Comparison of ENCODE assay signal across 13 cellular contexts in the genomic region with DNA sequence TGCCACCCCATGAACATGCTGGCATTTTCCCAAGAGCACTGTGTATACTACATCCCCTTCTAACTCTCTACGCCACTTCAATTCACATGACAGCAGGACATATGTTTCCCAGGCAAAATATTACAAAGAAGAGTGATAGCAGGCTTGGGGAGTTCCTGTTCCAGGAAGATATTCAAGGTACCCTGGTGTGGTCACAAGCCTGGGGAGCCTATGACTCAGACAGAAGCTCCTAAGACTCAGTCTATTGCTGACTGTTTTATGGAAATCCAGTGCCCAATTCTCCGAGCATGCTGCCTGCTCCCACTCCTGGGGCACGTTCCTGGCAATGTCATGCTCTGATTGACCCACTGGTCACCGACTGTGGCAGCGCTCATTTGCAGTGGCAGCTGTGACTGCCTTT. TPM values are rescaled to one million over a fixed set of nuclear protein-coding genes. Genes with fewer than 3 reads are reported as not detected.
DNase-seq lines count a peak whose midpoint lies in the region; ATAC-seq, FAIRE-seq and TF ChIP-seq lines count a peak whose summit lies in the region.
"Had no signal": no experiment of that assay in that cellular context is flagged by ENCODE, and none has a peak within 500 bp of the region (broad histone marks: within the 10 kb centered on the region; RNA-seq: fewer than 3 reads in every experiment).

No MANE protein-coding gene starts in this region.

- H3K4me3 ChIP-seq in right lobe of liver, result no peak overlapping the region
- no peak overlapping the region for H3K4me3 ChIP-seq in HepG2 (replicated peaks in 1 of 3; ENCODE audit: insufficient read depth in 1 of 3, low read depth in 2 of 3, low read length in 3 of 3)
- no peak overlapping the region for H3K4me3 ChIP-seq in uterus
- H3K4me3 ChIP-seq: GM23248, thoracic aorta had no signal

- peaks cover 44% of the 10 kb centered on the region for H3K4me1 Mint-ChIP-seq in MCF 10A (ENCODE audit: insufficient read depth, unreplicated experiment)

- H3K9me3 Mint-ChIP-seq in MCF 10A (ENCODE audit: unreplicated experiment), result no peaks in the 10 kb centered on the region

- intact Hi-C loops in right lobe of liver (cut with DNase I), result no loop called here
- intact Hi-C loops in HepG2 (cut with micrococcal nuclease; ENCODE audit: unreplicated experiment), result no loop called here
- intact Hi-C loops in MCF 10A (cut with micrococcal nuclease), result loop anchor here (5.0 kb wide), 2 partner anchors 49 to 104 kb away; no protein-coding TSS in a partner anchor
- intact Hi-C loops in uterus (cut with DNase I; ENCODE audit: low total_unique reads), result no loop called here

- FAIRE-seq in HepG2 (lab: Jason Lieb, UNC) (no peak), islet of Langerhans (lab: Jason Lieb, UNC) (peak; percentile 45)

- H3K79me2 ChIP-seq in HepG2 (ENCODE audit: insufficient read depth, low read length), result no peaks in the 10 kb centered on the region

- POLR2A ChIA-PET in HepG2 (lab: Yijun Ruan, JAX), result no interaction called here
- POLR2A ChIA-PET in MCF 10A (lab: Yijun Ruan, JAX), result interaction anchor here (0.6 to 4.9 kb wide), 20 partner anchors 9 to 141 kb away, joined by 3 to 37 read pairs (median 6); partner anchors contain the start of gene FHIP2A

- no peak overlapping the region for H2AFZ ChIP-seq in HepG2 (ENCODE audit: low read length)
- H2AFZ ChIP-seq: GM23248 had no signal

- no peak overlapping the region for H3K9ac ChIP-seq in HepG2 (ENCODE audit: insufficient read depth, low read depth, low read length)
- H3K9ac ChIP-seq: GM23248 had no signal

- no peaks in the 10 kb centered on the region for H3K27me3 Mint-ChIP-seq in MCF 10A (ENCODE audit: insufficient read depth, unreplicated experiment)

- in situ Hi-C loops in HepG2 (cut with HindIII; ENCODE audit: extremely low pct_ligation_motif_present, low pct_unique_long_range_greater_than_20kb), result loop anchor here (5.0 kb wide), 1 partner anchor 49 kb away; no protein-coding TSS in a partner anchor

- no peaks in the 10 kb centered on the region for H4K20me1 ChIP-seq in HepG2 (ENCODE audit: insufficient read depth, low read length)

- TF ChIP-seq EP300 in HepG2 (IDR thresholded peaks at IDR 0.05; ENCODE audit: low read depth in 2 of 2, low read length in 2 of 2) (no peak), HepG2 (CRISPR knock-in tag; IDR thresholded peaks at IDR 0.05; ENCODE audit: borderline replicate concordance) (no peak)

- no peak for TF ChIP-seq RAD21 in HepG2 (CRISPR knock-in tag; IDR thresholded peaks at IDR 0.05)

- WGBS in right lobe of liver (ENCODE audit: insufficient coverage, low coverage, low lambda C conversion rate, missing lambda C conversion rate), result 17% methylated on average over 4 of the region's 5 CpGs
- 71% methylated on average over 3 of the region's 5 CpGs for WGBS in HepG2 (ENCODE audit: low lambda C conversion rate)

- H3K4me2 ChIP-seq in HepG2 (ENCODE audit: low read depth, low read length), result no peak overlapping the region

- peaks cover 0 to 44% (median 7%) of the 10 kb centered on the region in 4 donors for H3K4me1 ChIP-seq in right lobe of liver
- peaks cover 40% of the 10 kb centered on the region for H3K4me1 ChIP-seq in HepG2 (ENCODE audit: insufficient read depth, low read length)
- peaks cover 0 to 7% of the 10 kb centered on the region in 2 donors for H3K4me1 ChIP-seq in uterus

- H3K36me3 ChIP-seq in right lobe of liver (no peaks in the 10 kb centered on the region), HepG2 (replicated peaks in 1 of 2; ENCODE audit: control insufficient read depth in 1 of 2, insufficient read depth in 2 of 2, low read length in 2 of 2) (no peaks in the 10 kb centered on the region), uterus (no peaks in the 10 kb centered on the region)
- H3K36me3 ChIP-seq: thoracic aorta had no signal

- TF ChIP-seq CTCF in right lobe of liver (IDR thresholded peaks at IDR 0.05) (no peak), HepG2 (CRISPR knock-in tag; IDR thresholded peaks at IDR 0.05) (no peak), MCF 10A (IDR thresholded peaks at IDR 0.05; ENCODE audit: unreplicated experiment) (no peak), uterus (IDR thresholded peaks at IDR 0.05) (no peak)

- no peaks in the 10 kb centered on the region for H3K9me3 ChIP-seq in right lobe of liver
- no peaks in the 10 kb centered on the region for H3K9me3 ChIP-seq in HepG2 (ENCODE audit: low read length)
- no peaks in the 10 kb centered on the region for H3K9me3 ChIP-seq in uterus
- H3K9me3 ChIP-seq: thoracic aorta had no signal

- DNase-seq in right lobe of liver, result no peak
- no peak for DNase-seq in HepG2 (ENCODE audit: low spot score)
- peak; percentile 67 for DNase-seq in MCF 10A (ENCODE audit: unreplicated experiment)
- no peak for DNase-seq in uterus
- no peak for DNase-seq in activated CD4-positive, alpha-beta T cell treated with anti-CD3 and anti-CD28 coated beads for 4 hours
- DNase-seq in NCI-H526 treated with DMSO at 0.1 percent for 48 hours (lab: John Stamatoyannopoulos, UW), result no peak
- DNase-seq in SIG-M5 (lab: John Stamatoyannopoulos, UW), result no peak
- DNase-seq: activated effector memory CD4-positive, alpha-beta T cell treated with anti-CD3 and anti-CD28 coated beads, Interleukin-2, amount 50 U/mL, for 16 hours; GM23248; nucleus accumbens; stimulated activated CD4-positive, alpha-beta T cell treated with anti-CD3 and anti-CD28 coated beads, Interleukin-4, amount 100 ng/mL, for 4 hours had no signal

- peak overlapping the region in 2 of 3 donors; percentile 62 to 98 for H3K27ac ChIP-seq in right lobe of liver
- H3K27ac ChIP-seq in HepG2 (ENCODE audit: extremely low read length, insufficient read depth, low read length), result no peak overlapping the region
- H3K27ac ChIP-seq in uterus, result peak overlapping the region; percentile 84
- H3K27ac ChIP-seq: GM23248, thoracic aorta had no signal

- H3K4me3 Mint-ChIP-seq in MCF 10A (ENCODE audit: unreplicated experiment), result no peak overlapping the region

- CTCF ChIA-PET in HepG2 (lab: Yijun Ruan, JAX; ENCODE audit: low intra/inter-chr PET ratio, low total read pairs), result no interaction called here
- CTCF ChIA-PET in MCF 10A (lab: Yijun Ruan, JAX), result interaction anchor here (1.0 kb wide), 1 partner anchor 73 kb away, joined by 3 read pairs; no protein-coding TSS in a partner anchor

- peak overlapping the region; percentile 28 for H3K27ac Mint-ChIP-seq in MCF 10A (ENCODE audit: low read depth, unreplicated experiment)

- TF ChIP-seq POLR2A in right lobe of liver (IDR thresholded peaks at IDR 0.05) (peak; percentile 14), HepG2 (IDR thresholded peaks at IDR 0.05; ENCODE audit: insufficient read depth in 1 of 2, low read depth in 2 of 2, low read length in 2 of 2) (no peak), uterus (IDR thresholded peaks at IDR 0.05) (no peak)

- no TSS peak for BruUV-seq in HepG2 (replicated peaks; lab: Mats Ljungman, UMichigan)
- BruUV-seq in MCF 10A (replicated peaks; lab: Mats Ljungman, UMichigan), result no TSS peak

- H3K27me3 ChIP-seq in right lobe of liver, result no peaks in the 10 kb centered on the region
- H3K27me3 ChIP-seq in HepG2 (ENCODE audit: control insufficient read depth in 1 of 2, insufficient read depth in 2 of 2, low read length in 2 of 2), result no peaks in the 10 kb centered on the region
- H3K27me3 ChIP-seq in uterus, result no peaks in the 10 kb centered on the region

- ATAC-seq in right lobe of liver (no peak), HepG2 (no peak)

- no peaks in the 10 kb centered on the region for H3K36me3 Mint-ChIP-seq in MCF 10A (ENCODE audit: insufficient read depth, unreplicated experiment)

TF ChIP-seq in HepG2, 621 proteins besides CTCF, POLR2A, EP300 and RAD21 (continues in another document):
- TF ChIP-seq SIX4 (CRISPR knock-in tag; IDR thresholded peaks at IDR 0.05) (no peak), ZBTB38 (CRISPR knock-in tag; IDR thresholded peaks at IDR 0.05) (no peak)
- TF ChIP-seq, protein P1, sequence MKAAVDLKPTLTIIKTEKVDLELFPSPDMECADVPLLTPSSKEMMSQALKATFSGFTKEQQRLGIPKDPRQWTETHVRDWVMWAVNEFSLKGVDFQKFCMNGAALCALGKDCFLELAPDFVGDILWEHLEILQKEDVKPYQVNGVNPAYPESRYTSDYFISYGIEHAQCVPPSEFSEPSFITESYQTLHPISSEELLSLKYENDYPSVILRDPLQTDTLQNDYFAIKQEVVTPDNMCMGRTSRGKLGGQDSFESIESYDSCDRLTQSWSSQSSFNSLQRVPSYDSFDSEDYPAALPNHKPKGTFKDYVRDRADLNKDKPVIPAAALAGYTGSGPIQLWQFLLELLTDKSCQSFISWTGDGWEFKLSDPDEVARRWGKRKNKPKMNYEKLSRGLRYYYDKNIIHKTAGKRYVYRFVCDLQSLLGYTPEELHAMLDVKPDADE (CRISPR knock-in tag; IDR thresholded peaks at IDR 0.05), result no peak
- TF ChIP-seq, protein P2, sequence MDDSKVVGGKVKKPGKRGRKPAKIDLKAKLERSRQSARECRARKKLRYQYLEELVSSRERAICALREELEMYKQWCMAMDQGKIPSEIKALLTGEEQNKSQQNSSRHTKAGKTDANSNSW (CRISPR knock-in tag; IDR thresholded peaks at IDR 0.05; ENCODE audit: borderline replicate concordance), result no peak

RNA-seq across cellular contexts. Expression of gene ABLIM1, which starts 23.5 kb away (rescaled TPM):
- total RNA-seq in right lobe of liver (10 to 100 TPM; 38.8 to 76.5 (median 50.6) TPM), HepG2 (2016; rRNA removed; fragmentation: Illumina TruSeq; extraction: Trizol) (59.4 and 98.7 TPM in 2 replicates), MCF 10A (2022) (94.5 and 105 TPM in 2 replicates), uterus (100 to 1,000 TPM in 2 of 4 donors, 10 to 100 TPM in 2; 41.2 to 128 (median 97.3) TPM)
- total RNA-seq in HepG2 (2016; cell fraction: cytosol; rRNA removed; fragmentation: Illumina TruSeq; extraction: Trizol; ENCODE audit: low read depth), result 9.8 and 11.3 TPM in 2 replicates
- total RNA-seq in HepG2 (2016; cell fraction: insoluble cytoplasmic fraction; rRNA removed; fragmentation: Illumina TruSeq; extraction: Trizol), result 58.9 and 89.3 TPM in 2 replicates
- total RNA-seq in HepG2 (2016; cell fraction: membrane; rRNA removed; fragmentation: Illumina TruSeq; extraction: Trizol), result 46.0 and 48.9 TPM in 2 replicates
- total RNA-seq in HepG2 (2016; cell fraction: nucleus; rRNA removed; fragmentation: Illumina TruSeq; extraction: Trizol), result 51.3 and 54.7 TPM in 2 replicates
- 68.6 and 92.7 TPM in 2 replicates for polyA plus RNA-seq in HepG2 (2011; rRNA removed)
- 71.2 and 78.6 TPM in 2 replicates for polyA plus RNA-seq in HepG2 (2011; cell fraction: cytosol; rRNA removed)
- 66.0 and 78.5 TPM in 2 replicates for polyA plus RNA-seq in HepG2 (2011; cell fraction: nucleus; rRNA removed)
- 35.3 and 56.8 TPM in 2 replicates for polyA plus RNA-seq in HepG2 (2012)
- 4.3 and 5.3 TPM in 2 replicates for polyA plus RNA-seq in HepG2 (2016; cell fraction: cytosol; fragmentation: Illumina TruSeq; extraction: Trizol; ENCODE audit: low read depth)
- polyA plus RNA-seq in HepG2 (2016; cell fraction: insoluble cytoplasmic fraction; fragmentation: Illumina TruSeq; extraction: Trizol; ENCODE audit: low read depth), result 63.3 and 64.1 TPM in 2 replicates
- 17.7 and 19.0 TPM in 2 replicates for polyA plus RNA-seq in HepG2 (2016; cell fraction: membrane; fragmentation: Illumina TruSeq; extraction: Trizol; ENCODE audit: low read depth)
- polyA plus RNA-seq in HepG2 (2016; cell fraction: nucleus; fragmentation: Illumina TruSeq; extraction: Trizol; ENCODE audit: insufficient read depth, low read depth), result 43.5 and 44.5 TPM in 2 replicates
- 156 and 220 TPM in 2 replicates for polyA minus RNA-seq in HepG2 (2011; rRNA and poly(A)+ RNA removed; ENCODE audit: low replicate concordance)
- polyA minus RNA-seq in HepG2 (2011; cell fraction: cytosol; rRNA and poly(A)+ RNA removed), result 57.6 and 88.5 TPM in 2 replicates
- polyA minus RNA-seq in HepG2 (2011; cell fraction: nucleus; rRNA and poly(A)+ RNA removed), result 98.6 and 111 TPM in 2 replicates
